ENCODE assay signal across 10 cellular contexts in genomic region chr3:183541235-183541655, GRCh38. TPM values are rescaled to one million over a fixed set of nuclear protein-coding genes. Genes with fewer than 3 reads are reported as not detected.
DNase-seq lines count a peak whose midpoint lies in the region; ATAC-seq, FAIRE-seq and TF ChIP-seq lines count a peak whose summit lies in the region.
"Had no signal": no experiment of that assay in that cellular context is flagged by ENCODE, and none has a peak within 500 bp of the region (broad histone marks: within the 10 kb centered on the region; RNA-seq: fewer than 3 reads in every experiment).

No MANE protein-coding gene starts in this region.

- CTCF ChIA-PET in CD8-positive, alpha-beta T cell (lab: Charles Lee) = interaction anchor here (1.2 to 2.2 kb wide), 3 partner anchors 13 to 72 kb away, joined by 3 to 7 read pairs (median 6); no protein-coding TSS in a partner anchor

- no peaks in the 10 kb centered on the region for H3K9me3 Mint-ChIP-seq in CD8-positive, alpha-beta T cell
- H3K9me3 Mint-ChIP-seq in naive thymus-derived CD8-positive, alpha-beta T cell = no peaks in the 10 kb centered on the region

- no peak for DNase-seq in CD8-positive, alpha-beta T cell
- DNase-seq in GM12891 (ENCODE audit: insufficient read length, low spot score) (no peak), SK-N-DZ (ENCODE audit: low spot score) (peak; percentile 78), islet precursor cell (no peak)
- no peak for DNase-seq in naive thymus-derived CD8-positive, alpha-beta T cell
- DNase-seq: activated CD4-positive, alpha-beta T cell treated with anti-CD3 and anti-CD28 coated beads, Interleukin-2, amount 50 U/mL, for 1 hour; midbrain had no signal

- no peak for TF ChIP-seq CTCF in CD8-positive, alpha-beta T cell (IDR thresholded peaks at IDR 0.05)

- H3K4me1 ChIP-seq in CD8-positive, alpha-beta T cell (ENCODE audit: insufficient read depth, low read length) = peaks cover 41% of the 10 kb centered on the region

- POLR2A ChIA-PET in CD8-positive, alpha-beta T cell (lab: Charles Lee) = interaction anchor here (0.6 to 1.9 kb wide), 6 partner anchors 12 to 121 kb away, joined by 3 to 7 read pairs (median 4); partner anchors contain the start of gene KLHL6
- POLR2A ChIA-PET in naive thymus-derived CD8-positive, alpha-beta T cell (lab: Charles Lee) = interaction anchor here (1.9 kb wide), 1 partner anchor 14 kb away, joined by 7 read pairs; the partner anchor contains the start of gene KLHL6

- peaks cover 47% of the 10 kb centered on the region for H3K36me3 Mint-ChIP-seq in CD8-positive, alpha-beta T cell
- H3K36me3 Mint-ChIP-seq in naive thymus-derived CD8-positive, alpha-beta T cell = peaks cover 0 to 33% (median 4%) of the 10 kb centered on the region in 3 donors

- ATAC-seq in CD8-positive, alpha-beta T cell = no peak
- ATAC-seq in naive thymus-derived CD8-positive, alpha-beta T cell = peak; percentile 36 to 40
- no peak for ATAC-seq in GM21529 (IDR thresholded peaks at IDR 0.05; ENCODE audit: unreplicated experiment)
- no peak for ATAC-seq in HG03354 (IDR thresholded peaks at IDR 0.05; ENCODE audit: poor library complexity, severe bottlenecking, unreplicated experiment)
- ATAC-seq: HCT116 had no signal

- no peaks in the 10 kb centered on the region for H3K9me3 ChIP-seq in CD8-positive, alpha-beta T cell (ENCODE audit: low read length)

- H3K36me3 ChIP-seq in CD8-positive, alpha-beta T cell (ENCODE audit: insufficient read depth, low read length) = peaks cover 4% of the 10 kb centered on the region

- no peak overlapping the region for H3K27ac ChIP-seq in CD8-positive, alpha-beta T cell (ENCODE audit: low read depth, low read length)

- intact Hi-C loops in CD8-positive, alpha-beta T cell (cut with DNase I, micrococcal nuclease) = loop anchor here in 1 of 2 experiments (2.0 kb wide), 1 partner anchor 14 kb away; the partner anchor contains the start of gene KLHL6

- TF ChIP-seq POLR2A in GM12891 (IDR thresholded peaks at IDR 0.05; ENCODE audit: low read depth, low read length) = no peak

- H3K4me1 Mint-ChIP-seq in CD8-positive, alpha-beta T cell (ENCODE audit: low read depth) = peaks cover 92% of the 10 kb centered on the region
- H3K4me1 Mint-ChIP-seq in naive thymus-derived CD8-positive, alpha-beta T cell = peaks cover 50 to 97% (median 97%) of the 10 kb centered on the region in 4 donors

- peak overlapping the region; percentile 71 for H3K27ac Mint-ChIP-seq in CD8-positive, alpha-beta T cell
- peak overlapping the region; percentile 57 to 94 (median 86) for H3K27ac Mint-ChIP-seq in naive thymus-derived CD8-positive, alpha-beta T cell

- H3K4me3 Mint-ChIP-seq in CD8-positive, alpha-beta T cell = peak overlapping the region; percentile 50
- H3K4me3 Mint-ChIP-seq in naive thymus-derived CD8-positive, alpha-beta T cell = peak overlapping the region; percentile 9 to 80 (median 68)

- no peaks in the 10 kb centered on the region for H3K27me3 Mint-ChIP-seq in CD8-positive, alpha-beta T cell (ENCODE audit: low read depth)
- H3K27me3 Mint-ChIP-seq in naive thymus-derived CD8-positive, alpha-beta T cell = no peaks in the 10 kb centered on the region

- FAIRE-seq in GM12891 (lab: Jason Lieb, UNC) = peak; percentile 76

- H3K4me3 ChIP-seq in CD8-positive, alpha-beta T cell (ENCODE audit: low read depth, low read length) = no peak overlapping the region

- no peaks in the 10 kb centered on the region for H3K27me3 ChIP-seq in CD8-positive, alpha-beta T cell (ENCODE audit: insufficient read depth, low read length)

TF ChIP-seq in GM12891, 5 proteins besides CTCF, POLR2A, EP300 and RAD21:
- no peak for TF ChIP-seq SPI1 (IDR thresholded peaks at IDR 0.05; ENCODE audit: low read depth, low read length)
- TF ChIP-seq POLR2AphosphoS5 (IDR thresholded peaks at IDR 0.05; ENCODE audit: low read depth, low read length) = no peak
- no peak for TF ChIP-seq TAF1 (IDR thresholded peaks at IDR 0.05; ENCODE audit: low read depth, low read length)
- TF ChIP-seq POU2F2 (IDR thresholded peaks at IDR 0.05; ENCODE audit: low read depth, low read length) = no peak
- no peak for TF ChIP-seq PAX5 (IDR thresholded peaks at IDR 0.05; ENCODE audit: insufficient read depth, low read length, severe bottlenecking)

RNA-seq across cellular contexts. Expression of gene KLHL6, which starts 14.3 kb away (rescaled TPM):
- 10 to 100 TPM; 27.7 to 29.7 TPM for total RNA-seq in CD8-positive, alpha-beta T cell
- polyA plus RNA-seq in GM12891 (2012; ENCODE audit: low read depth, missing spikeins) = 9.8 TPM
- polyA plus RNA-seq in SK-N-DZ (2014; cell fraction: cytosol; rRNA removed) = not detected in 2 replicates
- polyA plus RNA-seq in SK-N-DZ (2014; cell fraction: nucleus; rRNA removed) = 0.18 TPM in 1 of 2 replicates, not detected in the other
- total RNA-seq in naive thymus-derived CD8-positive, alpha-beta T cell = 10 to 100 TPM; 58.9 to 59.0 TPM
- 10 to 100 TPM in 2 of 3 donors, 1 to 10 TPM in 1; 7.6 to 20.7 (median 18.6) TPM for polyA plus RNA-seq in naive thymus-derived CD8-positive, alpha-beta T cell

Comparison
In these comparisons a context has a peak if more than half of its experiments do, and no peak if none do; other contexts are left out.
1. ATAC-seq: peak in naive thymus-derived CD8-positive, alpha-beta T cell (2 of 2); none in CD8-positive, alpha-beta T cell (single experiment), GM21529 (single experiment) and HG03354 (single experiment).